In genomic region chr2:5070257-5070656, GRCh38 we compare ENCODE assay signal across 20 cellular contexts.
DNase-seq lines count a peak whose midpoint lies in the region; ATAC-seq and TF ChIP-seq lines count a peak whose summit lies in the region.
"Had no signal": no experiment of that assay in that cellular context is flagged by ENCODE, and none has a peak within 500 bp of the region (broad histone marks: within the 10 kb centered on the region; RNA-seq: fewer than 3 reads in every experiment).

No MANE protein-coding gene starts in this region.

- H3K27ac Mint-ChIP-seq in MCF 10A (ENCODE audit: low read depth, unreplicated experiment) (peak overlapping the region; percentile 59), T-helper 17 cell (no peak overlapping the region)
- no peak overlapping the region for H3K27ac Mint-ChIP-seq in activated T-helper 1 cell treated with anti-CD3 and anti-CD28 coated beads, Interleukin-12 subunit alpha, Interleukin-12 subunit beta, Interleukin-2, Interleukin-4 antibody, amounts not matched to agents 30 ng/mL and 10 ng/mL and 1 ng/mL, durations not matched to agents 14 hours and 24 hours and 36 hours
- H3K27ac Mint-ChIP-seq: CD4-positive, alpha-beta memory T cell had no signal

- H3K9me3 Mint-ChIP-seq in MCF 10A (ENCODE audit: unreplicated experiment), result no peaks in the 10 kb centered on the region
- H3K9me3 Mint-ChIP-seq in activated T-helper 1 cell treated with anti-CD3 and anti-CD28 coated beads, Interleukin-12 subunit alpha, Interleukin-12 subunit beta, Interleukin-2, Interleukin-4 antibody, amounts not matched to agents 30 ng/mL and 10 ng/mL and 1 ng/mL, durations not matched to agents 14 hours and 24 hours and 36 hours, result peaks cover 4% of the 10 kb centered on the region

- intact Hi-C loops in MCF 10A (cut with micrococcal nuclease), result no loop called here
- intact Hi-C loops in breast epithelium (cut with DNase I; ENCODE audit: low total_unique reads), result no loop called here
- intact Hi-C loops in activated T-helper 1 cell treated with anti-CD3 and anti-CD28 coated beads, Interleukin-12 subunit alpha, Interleukin-12 subunit beta, Interleukin-2, Interleukin-4 antibody, amounts not matched to agents 30 ng/mL and 10 ng/mL and 1 ng/mL, durations not matched to agents 14 hours and 24 hours and 36 hours (cut with micrococcal nuclease), result no loop called here
- intact Hi-C loops in vagina (cut with DNase I), result no loop called here

- H3K27ac ChIP-seq in breast epithelium, result no peak overlapping the region
- no peak overlapping the region for H3K27ac ChIP-seq in vagina
- H3K27ac ChIP-seq: adrenal gland, colonic mucosa, esophagus squamous epithelium, neutrophil, testis, VCaP had no signal

- no peaks in the 10 kb centered on the region for H3K36me3 ChIP-seq in breast epithelium
- no peaks in the 10 kb centered on the region for H3K36me3 ChIP-seq in vagina
- H3K36me3 ChIP-seq: adrenal gland, colonic mucosa, esophagus squamous epithelium, neutrophil had no signal

- peak; percentile 83 for DNase-seq in MCF 10A (ENCODE audit: unreplicated experiment)
- no peak for DNase-seq in breast epithelium (ENCODE audit: low spot score in 2 of 2)
- peak; percentile 81 for DNase-seq in OCI-M1 (lab: John Stamatoyannopoulos, UW)
- DNase-seq in epithelial cell of proximal tubule (ENCODE audit: low read depth), result peak; percentile 26
- DNase-seq in activated T-helper 1 cell treated with anti-CD3 and anti-CD28 coated beads, Interleukin-12 subunit alpha, Interleukin-12 subunit beta, Interleukin-2, Interleukin-4 antibody, amounts not matched to agents 30 ng/mL and 10 ng/mL and 1 ng/mL, durations not matched to agents 14 hours and 24 hours and 36 hours (ENCODE audit: low spot score), result no peak
- DNase-seq in vagina (ENCODE audit: extremely low spot score in 2 of 2), result no peak
- no peak for DNase-seq in T-helper 17 cell
- DNase-seq: ACHN; adrenal gland; CD4-positive, alpha-beta memory T cell; colonic mucosa; esophagus squamous epithelium; head of caudate nucleus; NCI-H1105; NCI-H524; stimulated activated CD4-positive, alpha-beta T cell treated with anti-CD3 and anti-CD28 coated beads, Interleukin-4, amount 100 ng/mL, for 24 hours; testis had no signal

- TF ChIP-seq POLR2A in breast epithelium (IDR thresholded peaks at IDR 0.05) (no peak), vagina (IDR thresholded peaks at IDR 0.05) (no peak)

- ATAC-seq in T-helper 17 cell (no peak), GM21367 (IDR thresholded peaks at IDR 0.05; ENCODE audit: unreplicated experiment) (no peak)

- H3K27me3 ChIP-seq in breast epithelium, result no peaks in the 10 kb centered on the region
- no peaks in the 10 kb centered on the region for H3K27me3 ChIP-seq in vagina
- H3K27me3 ChIP-seq: adrenal gland, colonic mucosa, esophagus squamous epithelium, neutrophil, testis had no signal

- H3K4me1 Mint-ChIP-seq in MCF 10A (ENCODE audit: insufficient read depth, unreplicated experiment), result peaks cover 12% of the 10 kb centered on the region
- H3K4me1 Mint-ChIP-seq in activated T-helper 1 cell treated with anti-CD3 and anti-CD28 coated beads, Interleukin-12 subunit alpha, Interleukin-12 subunit beta, Interleukin-2, Interleukin-4 antibody, amounts not matched to agents 30 ng/mL and 10 ng/mL and 1 ng/mL, durations not matched to agents 14 hours and 24 hours and 36 hours (ENCODE audit: low read depth), result no peaks in the 10 kb centered on the region
- no peaks in the 10 kb centered on the region for H3K4me1 Mint-ChIP-seq in T-helper 17 cell
- H3K4me1 Mint-ChIP-seq: CD4-positive, alpha-beta memory T cell had no signal

- H3K36me3 Mint-ChIP-seq in MCF 10A (ENCODE audit: insufficient read depth, unreplicated experiment), result no peaks in the 10 kb centered on the region
- no peaks in the 10 kb centered on the region for H3K36me3 Mint-ChIP-seq in activated T-helper 1 cell treated with anti-CD3 and anti-CD28 coated beads, Interleukin-12 subunit alpha, Interleukin-12 subunit beta, Interleukin-2, Interleukin-4 antibody, amounts not matched to agents 30 ng/mL and 10 ng/mL and 1 ng/mL, durations not matched to agents 14 hours and 24 hours and 36 hours (ENCODE audit: low read depth)
- H3K36me3 Mint-ChIP-seq in T-helper 17 cell (ENCODE audit: low read depth), result no peaks in the 10 kb centered on the region
- H3K36me3 Mint-ChIP-seq: CD4-positive, alpha-beta memory T cell had no signal

- TF ChIP-seq CTCF in MCF 10A (IDR thresholded peaks at IDR 0.05; ENCODE audit: unreplicated experiment) (no peak), breast epithelium (IDR thresholded peaks at IDR 0.05) (no peak), epithelial cell of proximal tubule (conservative IDR thresholded peaks at IDR 0.05; ENCODE audit: low read depth, low read length) (no peak), vagina (IDR thresholded peaks at IDR 0.05) (no peak)

- H3K4me3 Mint-ChIP-seq in MCF 10A (ENCODE audit: unreplicated experiment) (peak overlapping the region; percentile 37), T-helper 17 cell (no peak overlapping the region)
- no peak overlapping the region for H3K4me3 Mint-ChIP-seq in activated T-helper 1 cell treated with anti-CD3 and anti-CD28 coated beads, Interleukin-12 subunit alpha, Interleukin-12 subunit beta, Interleukin-2, Interleukin-4 antibody, amounts not matched to agents 30 ng/mL and 10 ng/mL and 1 ng/mL, durations not matched to agents 14 hours and 24 hours and 36 hours
- H3K4me3 Mint-ChIP-seq: CD4-positive, alpha-beta memory T cell had no signal

- POLR2A ChIA-PET in MCF 10A (lab: Yijun Ruan, JAX), result no interaction called here

- no TSS peak for BruUV-seq in MCF 10A (replicated peaks; lab: Mats Ljungman, UMichigan)

- H3K4me1 ChIP-seq in breast epithelium (no peaks in the 10 kb centered on the region), vagina (no peaks in the 10 kb centered on the region)
- H3K4me1 ChIP-seq: adrenal gland, colonic mucosa, esophagus squamous epithelium, testis had no signal

- CTCF ChIA-PET in MCF 10A (lab: Yijun Ruan, JAX), result interaction anchor here (0.6 to 0.9 kb wide), 2 partner anchors 9 to 74 kb away, joined by 3 read pairs; no protein-coding TSS in a partner anchor

- H3K4me3 ChIP-seq in breast epithelium (no peak overlapping the region), epithelial cell of proximal tubule (ENCODE audit: low read depth, low read length) (no peak overlapping the region), vagina (no peak overlapping the region)
- H3K4me3 ChIP-seq: adrenal gland, colonic mucosa, esophagus squamous epithelium, testis had no signal

- H3K27me3 Mint-ChIP-seq in MCF 10A (ENCODE audit: insufficient read depth, unreplicated experiment) (no peaks in the 10 kb centered on the region), T-helper 17 cell (no peaks in the 10 kb centered on the region)
- no peaks in the 10 kb centered on the region for H3K27me3 Mint-ChIP-seq in activated T-helper 1 cell treated with anti-CD3 and anti-CD28 coated beads, Interleukin-12 subunit alpha, Interleukin-12 subunit beta, Interleukin-2, Interleukin-4 antibody, amounts not matched to agents 30 ng/mL and 10 ng/mL and 1 ng/mL, durations not matched to agents 14 hours and 24 hours and 36 hours (ENCODE audit: insufficient read depth)
- H3K27me3 Mint-ChIP-seq: CD4-positive, alpha-beta memory T cell had no signal

- H3K9me3 ChIP-seq in breast epithelium (no peaks in the 10 kb centered on the region), vagina (no peaks in the 10 kb centered on the region), T-helper 17 cell (ENCODE audit: control insufficient read depth, low read length, poor library complexity, severe bottlenecking) (no peaks in the 10 kb centered on the region)
- H3K9me3 ChIP-seq: adrenal gland, colonic mucosa, neutrophil, testis had no signal

Comparison
In these comparisons a context has a peak if more than half of its experiments do, and no peak if none do; other contexts are left out.
1. DNase-seq: peak in MCF 10A (single experiment), OCI-M1 (single experiment) and epithelial cell of proximal tubule (single experiment); none in breast epithelium (0 of 2), activated T-helper 1 cell treated with anti-CD3 and anti-CD28 coated beads, Interleukin-12 subunit alpha, Interleukin-12 subunit beta, Interleukin-2, Interleukin-4 antibody, amounts not matched to agents 30 ng/mL and 10 ng/mL and 1 ng/mL, durations not matched to agents 14 hours and 24 hours and 36 hours (single experiment), vagina (0 of 2) and T-helper 17 cell (0 of 3).